Comparison of ENCODE assay signal across 14 cellular contexts in genomic region chr18:9827211-9827855, GRCh38. TPM values are rescaled to one million over a fixed set of nuclear protein-coding genes. Genes with fewer than 3 reads are reported as not detected.
DNase-seq lines count a peak whose midpoint lies in the region; TF ChIP-seq lines count a peak whose summit lies in the region.
"Had no signal": no experiment of that assay in that cellular context is flagged by ENCODE, and none has a peak within 500 bp of the region (broad histone marks: within the 10 kb centered on the region; RNA-seq: fewer than 3 reads in every experiment).

No MANE protein-coding gene starts in this region.

- H3K36me3 Mint-ChIP-seq in neural crest cell (ENCODE audit: low read depth) = no peaks in the 10 kb centered on the region
- H3K36me3 Mint-ChIP-seq in activated CD4-positive, alpha-beta memory T cell treated with anti-CD3 and anti-CD28 coated beads, Interleukin-2, amount 10 ng/mL, durations not matched to agents 7 days and 5 days (ENCODE audit: low read depth) = no peaks in the 10 kb centered on the region
- H3K36me3 Mint-ChIP-seq: activated CD4-positive, alpha-beta memory T cell treated with anti-CD3 and anti-CD28 coated beads for 36 hours had no signal

- peaks cover 7% of the 10 kb centered on the region for H3K4me1 Mint-ChIP-seq in neural crest cell
- no peaks in the 10 kb centered on the region for H3K4me1 Mint-ChIP-seq in activated CD4-positive, alpha-beta memory T cell treated with anti-CD3 and anti-CD28 coated beads, Interleukin-2, amount 10 ng/mL, durations not matched to agents 7 days and 5 days

- H3K4me3 Mint-ChIP-seq in neural crest cell = no peak overlapping the region
- no peak overlapping the region for H3K4me3 Mint-ChIP-seq in activated CD4-positive, alpha-beta memory T cell treated with anti-CD3 and anti-CD28 coated beads, Interleukin-2, amount 10 ng/mL, durations not matched to agents 7 days and 5 days
- H3K4me3 Mint-ChIP-seq: activated CD4-positive, alpha-beta memory T cell treated with anti-CD3 and anti-CD28 coated beads for 36 hours; B cell had no signal

- no peaks in the 10 kb centered on the region for H3K9me3 Mint-ChIP-seq in neural crest cell
- no peaks in the 10 kb centered on the region for H3K9me3 Mint-ChIP-seq in activated CD4-positive, alpha-beta memory T cell treated with anti-CD3 and anti-CD28 coated beads, Interleukin-2, amount 10 ng/mL, durations not matched to agents 7 days and 5 days
- H3K9me3 Mint-ChIP-seq: activated CD4-positive, alpha-beta memory T cell treated with anti-CD3 and anti-CD28 coated beads for 36 hours had no signal

- no peaks in the 10 kb centered on the region for H3K27me3 ChIP-seq in A673 (replicated peaks; ENCODE audit: insufficient read depth, low read depth, low read length, poor library complexity)

- peaks cover 32% of the 10 kb centered on the region for H3K4me1 ChIP-seq in A673 (ENCODE audit: insufficient read depth, low read length, poor library complexity, severe bottlenecking)

- no peaks in the 10 kb centered on the region for H3K9me3 ChIP-seq in A673 (ENCODE audit: low read depth, low read length, poor library complexity, severe bottlenecking)

- no peaks in the 10 kb centered on the region for H3K36me3 ChIP-seq in A673 (ENCODE audit: insufficient read depth, low read length, poor library complexity, severe bottlenecking)

- POLR2A ChIA-PET in A673 (lab: Charles Lee; ENCODE audit: low non-redundant PET) = no interaction called here
- POLR2A ChIA-PET in activated CD4-positive, alpha-beta memory T cell treated with anti-CD3 and anti-CD28 coated beads, Interleukin-2, amount 10 ng/mL, durations not matched to agents 7 days and 5 days (lab: Charles Lee) = no interaction called here

- H3K27ac ChIP-seq in A673 (ENCODE audit: low read depth, low read length, poor library complexity, severe bottlenecking) (peak overlapping the region; percentile 70), cingulate gyrus (ENCODE audit: low read depth, low read length) (peak overlapping the region; percentile 24)

- no peaks in the 10 kb centered on the region for H3K27me3 Mint-ChIP-seq in neural crest cell (ENCODE audit: low read depth)
- peaks cover 20% of the 10 kb centered on the region for H3K27me3 Mint-ChIP-seq in activated CD4-positive, alpha-beta memory T cell treated with anti-CD3 and anti-CD28 coated beads, Interleukin-2, amount 10 ng/mL, durations not matched to agents 7 days and 5 days
- H3K27me3 Mint-ChIP-seq: B cell had no signal

- peak overlapping the region; percentile 28 for H3K27ac Mint-ChIP-seq in neural crest cell (ENCODE audit: unreplicated experiment)
- no peak overlapping the region for H3K27ac Mint-ChIP-seq in activated CD4-positive, alpha-beta memory T cell treated with anti-CD3 and anti-CD28 coated beads, Interleukin-2, amount 10 ng/mL, durations not matched to agents 7 days and 5 days
- H3K27ac Mint-ChIP-seq: activated CD4-positive, alpha-beta memory T cell treated with anti-CD3 and anti-CD28 coated beads for 36 hours; B cell had no signal

- DNase-seq in A673 (ENCODE audit: low spot score) = no peak
- peak; percentile 15 for DNase-seq in MV-4-11 (lab: John Stamatoyannopoulos, UW)
- no peak for DNase-seq in neural crest cell (ENCODE audit: low read depth, low spot score)
- DNase-seq in UCSD-AML1 (lab: John Stamatoyannopoulos, UW; ENCODE audit: unreplicated experiment) = no peak
- DNase-seq in NCI-H2227 (lab: John Stamatoyannopoulos, UW; ENCODE audit: unreplicated experiment) = no peak
- no peak for DNase-seq in activated CD4-positive, alpha-beta memory T cell treated with anti-CD3 and anti-CD28 coated beads, Interleukin-2, amount 10 ng/mL, durations not matched to agents 7 days and 5 days
- no peak for DNase-seq in NCI-H748 (lab: John Stamatoyannopoulos, UW; ENCODE audit: unreplicated experiment)
- DNase-seq: activated gamma-delta T cell treated with Interleukin-2 at 50 U/mL for 16 hours; central memory CD4-positive, alpha-beta T cell; NCI-H187 treated with DMSO at 0.1 percent for 48 hours; T-helper 2 cell had no signal

- no peak for TF ChIP-seq CTCF in A673 (conservative IDR thresholded peaks at IDR 0.05; ENCODE audit: low read depth, low read length)
- TF ChIP-seq CTCF in neural crest cell (conservative IDR thresholded peaks at IDR 0.05) = no peak

- CTCF ChIA-PET in A673 (lab: Charles Lee) = no interaction called here
- CTCF ChIA-PET in activated CD4-positive, alpha-beta memory T cell treated with anti-CD3 and anti-CD28 coated beads, Interleukin-2, amount 10 ng/mL, durations not matched to agents 7 days and 5 days (lab: Charles Lee) = no interaction called here

- no peak overlapping the region for H3K4me3 ChIP-seq in A673 (ENCODE audit: low read depth, low read length, poor library complexity, severe bottlenecking)

- BruUV-seq in A673 (replicated peaks; lab: Mats Ljungman, UMichigan) = no TSS peak

- intact Hi-C loops in A673 (cut with micrococcal nuclease; ENCODE audit: unreplicated experiment) = loop anchor here (10.0 kb wide), 1 partner anchor 1777 kb away; the partner anchor contains the start of gene SLC35G4

RNA-seq across cellular contexts. Expression of gene TXNDC2, which starts 58.4 kb away (rescaled TPM):
- total RNA-seq in A673 (2021) = 0.13 and 0.42 TPM in 2 replicates
- not detected in 2 replicates for total RNA-seq in neural crest cell
- total RNA-seq in activated CD4-positive, alpha-beta memory T cell treated with anti-CD3 and anti-CD28 coated beads, Interleukin-2, amount 10 ng/mL, durations not matched to agents 7 days and 5 days = under 1 TPM in 1 of 2 experiments, not detected in 1; 0.30 TPM
- total RNA-seq: activated CD4-positive, alpha-beta memory T cell treated with anti-CD3 and anti-CD28 coated beads for 36 hours had no signal
